In the genomic region with DNA sequence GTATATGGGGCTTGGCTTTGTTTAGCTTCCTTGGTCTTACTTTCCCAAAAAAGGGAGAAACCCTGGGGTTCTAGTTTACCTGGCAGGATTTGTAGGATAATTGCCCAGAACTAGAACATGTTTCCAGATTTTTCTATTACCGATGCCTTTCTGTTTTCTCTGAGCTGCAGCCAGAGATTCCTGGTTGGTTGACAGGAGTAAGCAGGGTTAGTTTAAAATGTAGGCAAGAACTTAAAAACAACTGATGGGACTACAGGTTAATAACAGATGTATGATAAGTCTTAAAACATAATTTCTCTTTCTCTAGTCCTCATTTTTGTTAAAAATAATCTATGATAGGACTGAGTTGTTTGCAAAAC, we compare ENCODE assay signal across 12 cellular contexts. TPM values are rescaled to one million over a fixed set of nuclear protein-coding genes. Genes with fewer than 3 reads are reported as not detected.
DNase-seq lines count a peak whose midpoint lies in the region; ATAC-seq, FAIRE-seq and TF ChIP-seq lines count a peak whose summit lies in the region.
"Had no signal": no experiment of that assay in that cellular context is flagged by ENCODE, and none has a peak within 500 bp of the region (broad histone marks: within the 10 kb centered on the region; RNA-seq: fewer than 3 reads in every experiment).

No MANE protein-coding gene starts in this region.

- POLR2A ChIA-PET in HepG2 (lab: Yijun Ruan, JAX), result no interaction called here
- POLR2A ChIA-PET in activated CD8-positive, alpha-beta T cell treated with anti-CD3 and anti-CD28 coated beads, Interleukin-2, amount 10 ng/mL, durations not matched to agents 7 days and 5 days (lab: Charles Lee), result no interaction called here

- intact Hi-C loops in HepG2 (cut with micrococcal nuclease; ENCODE audit: unreplicated experiment) (no loop called here), CD14-positive monocyte (cut with micrococcal nuclease) (loop anchor here in 1 of 2 donors (10.0 kb wide), 1 partner anchor 46 kb away; a partner anchor contains a TSS)

- H3K9me3 Mint-ChIP-seq in activated CD8-positive, alpha-beta T cell treated with anti-CD3 and anti-CD28 coated beads, Interleukin-2, amount 10 ng/mL, durations not matched to agents 7 days and 5 days (ENCODE audit: insufficient read depth), result no peaks in the 10 kb centered on the region
- no peaks in the 10 kb centered on the region for H3K9me3 Mint-ChIP-seq in CD14-positive monocyte

- TF ChIP-seq RAD21 in liver (IDR thresholded peaks at IDR 0.05) (no peak), HepG2 (CRISPR knock-in tag; IDR thresholded peaks at IDR 0.05) (no peak)

- in situ Hi-C loops in HepG2 (cut with HindIII; ENCODE audit: extremely low pct_ligation_motif_present, low pct_unique_long_range_greater_than_20kb), result no loop called here

- FAIRE-seq in HepG2 (lab: Jason Lieb, UNC), result no peak
- FAIRE-seq: keratinocyte, small intestine had no signal

- H2AK5ac ChIP-seq in trophoblast cell (ENCODE audit: low read length), result no peak overlapping the region

- no peak overlapping the region for H3K4me2 ChIP-seq in HepG2 (ENCODE audit: low read depth, low read length)
- peak overlapping the region; percentile 30 for H3K4me2 ChIP-seq in fibroblast of lung (ENCODE audit: extremely low read depth, insufficient read depth, low read length)
- no peak overlapping the region for H3K4me2 ChIP-seq in trophoblast cell (ENCODE audit: low read length)

- H4K20me1 ChIP-seq in HepG2 (ENCODE audit: insufficient read depth, low read length) (no peaks in the 10 kb centered on the region), fibroblast of lung (ENCODE audit: control insufficient read depth, extremely low read depth, insufficient read depth, low read length) (no peaks in the 10 kb centered on the region)

- H3K36me3 Mint-ChIP-seq in activated CD8-positive, alpha-beta T cell treated with anti-CD3 and anti-CD28 coated beads, Interleukin-2, amount 10 ng/mL, durations not matched to agents 7 days and 5 days (ENCODE audit: low read depth), result peaks cover 12% of the 10 kb centered on the region
- H3K36me3 Mint-ChIP-seq in CD14-positive monocyte, result peaks cover 46 to 47% of the 10 kb centered on the region in 2 donors

- no peak overlapping the region for H4K8ac ChIP-seq in trophoblast cell (ENCODE audit: low read depth, low read length)

- no peak overlapping the region for H3K4ac ChIP-seq in trophoblast cell (ENCODE audit: low read depth, low read length)

- H3K14ac ChIP-seq in trophoblast cell (ENCODE audit: low read length), result peak overlapping the region; percentile 59

- TF ChIP-seq EP300 in HepG2 (IDR thresholded peaks at IDR 0.05; ENCODE audit: low read depth in 2 of 2, low read length in 2 of 2) (no peak), HepG2 (CRISPR knock-in tag; IDR thresholded peaks at IDR 0.05; ENCODE audit: borderline replicate concordance) (no peak)

- no peaks in the 10 kb centered on the region for H3K27me3 Mint-ChIP-seq in activated CD8-positive, alpha-beta T cell treated with anti-CD3 and anti-CD28 coated beads, Interleukin-2, amount 10 ng/mL, durations not matched to agents 7 days and 5 days (ENCODE audit: low read depth)
- no peaks in the 10 kb centered on the region for H3K27me3 Mint-ChIP-seq in CD14-positive monocyte (ENCODE audit: low read depth in 3 of 3)

- no peak overlapping the region for H3K27ac Mint-ChIP-seq in activated CD8-positive, alpha-beta T cell treated with anti-CD3 and anti-CD28 coated beads, Interleukin-2, amount 10 ng/mL, durations not matched to agents 7 days and 5 days
- peak overlapping the region in 1 of 7 donors; percentile 10 for H3K27ac Mint-ChIP-seq in CD14-positive monocyte

- CTCF ChIA-PET in HepG2 (lab: Yijun Ruan, JAX; ENCODE audit: low intra/inter-chr PET ratio, low total read pairs), result no interaction called here
- CTCF ChIA-PET in activated CD8-positive, alpha-beta T cell treated with anti-CD3 and anti-CD28 coated beads, Interleukin-2, amount 10 ng/mL, durations not matched to agents 7 days and 5 days (lab: Charles Lee), result interaction anchor here (0.8 to 3.1 kb wide), 7 partner anchors 9 to 225 kb away, joined by 3 to 20 read pairs (median 4); no protein-coding TSS in a partner anchor

- no peaks in the 10 kb centered on the region for H3K79me2 ChIP-seq in HepG2 (ENCODE audit: insufficient read depth, low read length)
- no peaks in the 10 kb centered on the region for H3K79me2 ChIP-seq in fibroblast of lung (ENCODE audit: control insufficient read depth, insufficient read depth, low read length)
- peaks cover 2% of the 10 kb centered on the region for H3K79me2 ChIP-seq in trophoblast cell (ENCODE audit: control insufficient read depth, insufficient read depth, low read length, poor library complexity)

- H3K9me3 ChIP-seq in liver (ENCODE audit: control insufficient read depth in 4 of 4, low read length in 3 of 4) (no peaks in the 10 kb centered on the region), HepG2 (ENCODE audit: low read length) (no peaks in the 10 kb centered on the region), fibroblast of lung (ENCODE audit: control insufficient read depth, insufficient read depth, low read depth, low read length) (no peaks in the 10 kb centered on the region), trophoblast cell (ENCODE audit: insufficient read depth, low read depth, low read length) (no peaks in the 10 kb centered on the region)

- DNase-seq in HepG2 (ENCODE audit: low spot score) (no peak), fibroblast of lung (ENCODE audit: low read depth in 2 of 2) (no peak), trophoblast cell (no peak), GM19238 (ENCODE audit: insufficient read length, low spot score) (no peak), CD14-positive monocyte (ENCODE audit: low spot score) (no peak)
- DNase-seq in activated CD8-positive, alpha-beta T cell treated with anti-CD3 and anti-CD28 coated beads, Interleukin-2, amount 10 ng/mL, durations not matched to agents 7 days and 5 days, result no peak
- DNase-seq: HCEC 1CT, small intestine, T-helper 2 cell had no signal

- ATAC-seq in HepG2 (no peak), HG02588 (IDR thresholded peaks at IDR 0.05; ENCODE audit: unreplicated experiment) (no peak)
- ATAC-seq in activated CD8-positive, alpha-beta T cell treated with anti-CD3 and anti-CD28 coated beads, Interleukin-2, amount 10 ng/mL, durations not matched to agents 7 days and 5 days, result no peak

- peak overlapping the region; percentile 82 for H2BK12ac ChIP-seq in trophoblast cell (ENCODE audit: low read length)

- H3K36me3 ChIP-seq in liver (ENCODE audit: control insufficient read depth in 4 of 4, insufficient read depth in 3 of 4, low read depth in 1 of 4, low read length in 3 of 4) (peaks cover 0 to 10% (median 2%) of the 10 kb centered on the region in 4 donors), HepG2 (replicated peaks in 1 of 2; ENCODE audit: control insufficient read depth in 1 of 2, insufficient read depth in 2 of 2, low read length in 2 of 2) (peaks cover 14 to 59% of the 10 kb centered on the region in 2 experiments), fibroblast of lung (ENCODE audit: control insufficient read depth, insufficient read depth, low read length) (no peaks in the 10 kb centered on the region), trophoblast cell (ENCODE audit: control insufficient read depth in 1 of 2, insufficient read depth in 2 of 2, low read length in 2 of 2) (peaks cover 0 to 4% of the 10 kb centered on the region in 2 experiments)

- H3K4me1 Mint-ChIP-seq in activated CD8-positive, alpha-beta T cell treated with anti-CD3 and anti-CD28 coated beads, Interleukin-2, amount 10 ng/mL, durations not matched to agents 7 days and 5 days (ENCODE audit: low read depth), result peaks cover 21% of the 10 kb centered on the region
- peaks cover 11% of the 10 kb centered on the region for H3K4me1 Mint-ChIP-seq in CD14-positive monocyte

- H3K4me3 ChIP-seq in liver (ENCODE audit: low read depth in 1 of 3, low read length in 3 of 3) (no peak overlapping the region), HepG2 (replicated peaks in 1 of 3; ENCODE audit: insufficient read depth in 1 of 3, low read depth in 2 of 3, low read length in 3 of 3) (no peak overlapping the region), fibroblast of lung (replicated peaks in 1 of 4; ENCODE audit: control extremely low read depth in 1 of 4, insufficient read depth in 1 of 4, low read depth in 3 of 4, low read length in 4 of 4) (peak overlapping the region in 1 of 4 experiments; percentile 19), trophoblast cell (ENCODE audit: low read depth, low read length) (no peak overlapping the region)

- no TSS peak for BruUV-seq in HepG2 (replicated peaks; lab: Mats Ljungman, UMichigan)

- H3K4me3 Mint-ChIP-seq in activated CD8-positive, alpha-beta T cell treated with anti-CD3 and anti-CD28 coated beads, Interleukin-2, amount 10 ng/mL, durations not matched to agents 7 days and 5 days, result no peak overlapping the region
- H3K4me3 Mint-ChIP-seq in CD14-positive monocyte, result no peak overlapping the region

- peaks cover 13% of the 10 kb centered on the region for H3K79me1 ChIP-seq in trophoblast cell (ENCODE audit: low read length)

- peak overlapping the region; percentile 95 for H2BK5ac ChIP-seq in trophoblast cell (ENCODE audit: low read depth, low read length, poor library complexity)

- H3K4me1 ChIP-seq in liver (ENCODE audit: control insufficient read depth in 4 of 4, insufficient read depth in 4 of 4, low read length in 3 of 4), result peaks cover 0 to 23% (median 6%) of the 10 kb centered on the region in 4 donors
- H3K4me1 ChIP-seq in HepG2 (ENCODE audit: insufficient read depth, low read length), result peaks cover 35% of the 10 kb centered on the region
- peaks cover 6% of the 10 kb centered on the region for H3K4me1 ChIP-seq in fibroblast of lung (ENCODE audit: control insufficient read depth, extremely low read depth, insufficient read depth, low read length)
- H3K4me1 ChIP-seq in trophoblast cell (ENCODE audit: control insufficient read depth in 1 of 2, insufficient read depth in 2 of 2, low read length in 2 of 2), result peaks cover 4 to 13% of the 10 kb centered on the region in 2 experiments

- no peak for TF ChIP-seq POLR2A in HepG2 (IDR thresholded peaks at IDR 0.05; ENCODE audit: insufficient read depth in 1 of 2, low read depth in 2 of 2, low read length in 2 of 2)

- H4K12ac ChIP-seq in trophoblast cell (ENCODE audit: low read depth, low read length), result no peak overlapping the region

- no peak overlapping the region for H3K23ac ChIP-seq in trophoblast cell (ENCODE audit: low read length)

- WGBS in liver, result 45% methylated on average over 1 of the region's 1 CpG
- 97% methylated on average over 1 of the region's 1 CpG for WGBS in HepG2 (ENCODE audit: low lambda C conversion rate)
- no CpG with 5 or more reads among the region's 1 CpG for WGBS in trophoblast cell (ENCODE audit: extremely low coverage, insufficient coverage, insufficient read length)

- H3K9ac ChIP-seq in liver (ENCODE audit: low read depth in 1 of 2, low read length in 2 of 2), result peak overlapping the region in 1 of 2 donors; percentile 10
- no peak overlapping the region for H3K9ac ChIP-seq in HepG2 (ENCODE audit: insufficient read depth, low read depth, low read length)
- no peak overlapping the region for H3K9ac ChIP-seq in fibroblast of lung (ENCODE audit: insufficient read depth, low read length)
- H3K9ac ChIP-seq in trophoblast cell (ENCODE audit: low read length), result no peak overlapping the region

- H3K27me3 ChIP-seq in liver (ENCODE audit: control insufficient read depth in 4 of 4, insufficient read depth in 4 of 4, low read length in 3 of 4), result no peaks in the 10 kb centered on the region
- no peaks in the 10 kb centered on the region for H3K27me3 ChIP-seq in HepG2 (ENCODE audit: control insufficient read depth in 1 of 2, insufficient read depth in 2 of 2, low read length in 2 of 2)
- H3K27me3 ChIP-seq in fibroblast of lung (ENCODE audit: control insufficient read depth, insufficient read depth, low read length), result no peaks in the 10 kb centered on the region
- no peaks in the 10 kb centered on the region for H3K27me3 ChIP-seq in trophoblast cell (ENCODE audit: insufficient read depth, low read length)

- TF ChIP-seq CTCF in liver (IDR thresholded peaks at IDR 0.05; ENCODE audit: low read depth, low read length, missing input control) (no peak), HepG2 (CRISPR knock-in tag; IDR thresholded peaks at IDR 0.05) (no peak), fibroblast of lung (conservative IDR thresholded peaks at IDR 0.05 in 1 of 2, IDR thresholded peaks at IDR 0.05 in 1 of 2; ENCODE audit: low read depth in 1 of 2, low read length in 2 of 2) (no peak), CD14-positive monocyte (IDR thresholded peaks at IDR 0.05) (no peak)

- H3K27ac ChIP-seq in liver (ENCODE audit: low read depth in 1 of 2, low read length in 2 of 2), result peak overlapping the region; percentile 17 to 44
- no peak overlapping the region for H3K27ac ChIP-seq in HepG2 (ENCODE audit: extremely low read length, insufficient read depth, low read length)
- H3K27ac ChIP-seq in fibroblast of lung (ENCODE audit: insufficient read depth, low read length), result peak overlapping the region; percentile 75
- H3K27ac ChIP-seq in trophoblast cell (ENCODE audit: low read depth, low read length), result peak overlapping the region; percentile 93

- H2AFZ ChIP-seq in HepG2 (ENCODE audit: low read length) (no peak overlapping the region), fibroblast of lung (ENCODE audit: low read length) (no peak overlapping the region), trophoblast cell (ENCODE audit: insufficient read depth, low read length, poor library complexity) (no peak overlapping the region)

- H3K18ac ChIP-seq in trophoblast cell (ENCODE audit: low read length), result no peak overlapping the region

- peak overlapping the region; percentile 94 for H4K91ac ChIP-seq in trophoblast cell (ENCODE audit: low read depth, low read length)

- H2BK120ac ChIP-seq in trophoblast cell (ENCODE audit: insufficient read depth, low read length, poor library complexity), result peak overlapping the region; percentile 68

RNA-seq across cellular contexts. Expression of a gene that starts 38.9 kb away (rescaled TPM):
- total RNA-seq in liver (10 to 100 TPM in 1 of 2 donors, 1 to 10 TPM in 1; 7.7 to 11.2 TPM), HepG2 (2016; rRNA removed; fragmentation: Illumina TruSeq; extraction: Trizol) (18.7 and 24.0 TPM in 2 replicates), fibroblast of lung (7.7 and 9.1 TPM in 2 replicates)
- polyA plus RNA-seq in liver (1 to 10 TPM; 5.0 to 6.3 TPM), HepG2 (2011; rRNA removed) (13.3 and 24.0 TPM in 2 replicates), fibroblast of lung (7.6 and 12.4 TPM in 2 replicates), CD14-positive monocyte (10 to 100 TPM in 1 of 2 donors, 1 to 10 TPM in 1; 9.4 to 15.1 TPM)
- 4.9 and 5.0 TPM in 2 replicates for total RNA-seq in HepG2 (2016; cell fraction: cytosol; rRNA removed; fragmentation: Illumina TruSeq; extraction: Trizol; ENCODE audit: low read depth)
- total RNA-seq in HepG2 (2016; cell fraction: insoluble cytoplasmic fraction; rRNA removed; fragmentation: Illumina TruSeq; extraction: Trizol), result 19.7 and 21.7 TPM in 2 replicates
- 16.6 and 19.2 TPM in 2 replicates for total RNA-seq in HepG2 (2016; cell fraction: membrane; rRNA removed; fragmentation: Illumina TruSeq; extraction: Trizol)
- 19.6 and 26.0 TPM in 2 replicates for total RNA-seq in HepG2 (2016; cell fraction: nucleus; rRNA removed; fragmentation: Illumina TruSeq; extraction: Trizol)
- 6.6 and 11.0 TPM in 2 replicates for polyA plus RNA-seq in HepG2 (2011; cell fraction: cytosol; rRNA removed)
- 6.5 and 10.4 TPM in 2 replicates for polyA plus RNA-seq in HepG2 (2011; cell fraction: nucleus; rRNA removed)
- polyA plus RNA-seq in HepG2 (2012), result 13.2 and 20.8 TPM in 2 replicates
- polyA plus RNA-seq in HepG2 (2016; cell fraction: cytosol; fragmentation: Illumina TruSeq; extraction: Trizol; ENCODE audit: low read depth), result 3.7 and 4.0 TPM in 2 replicates
- polyA plus RNA-seq in HepG2 (2016; cell fraction: insoluble cytoplasmic fraction; fragmentation: Illumina TruSeq; extraction: Trizol; ENCODE audit: low read depth), result 28.8 and 30.2 TPM in 2 replicates
- 15.5 and 15.6 TPM in 2 replicates for polyA plus RNA-seq in HepG2 (2016; cell fraction: membrane; fragmentation: Illumina TruSeq; extraction: Trizol; ENCODE audit: low read depth)
- 30.9 and 40.5 TPM in 2 replicates for polyA plus RNA-seq in HepG2 (2016; cell fraction: nucleus; fragmentation: Illumina TruSeq; extraction: Trizol; ENCODE audit: insufficient read depth, low read depth)
- polyA minus RNA-seq in HepG2 (2011; rRNA and poly(A)+ RNA removed; ENCODE audit: low replicate concordance), result 3.9 and 9.7 TPM in 2 replicates
- 10.1 and 12.1 TPM in 2 replicates for polyA minus RNA-seq in HepG2 (2011; cell fraction: cytosol; rRNA and poly(A)+ RNA removed)
- polyA minus RNA-seq in HepG2 (2011; cell fraction: nucleus; rRNA and poly(A)+ RNA removed), result 15.8 and 18.9 TPM in 2 replicates
- polyA plus RNA-seq in fibroblast of lung (2012), result 5.7 and 7.6 TPM in 2 replicates
- 0.15 and 0.67 TPM in 2 replicates for polyA minus RNA-seq in fibroblast of lung (ENCODE audit: low replicate concordance)
- polyA plus RNA-seq in trophoblast cell (2013), result 13.3 and 13.7 TPM in 2 replicates
- 10 to 100 TPM; 25.4 to 31.6 TPM for total RNA-seq in activated CD8-positive, alpha-beta T cell treated with anti-CD3 and anti-CD28 coated beads, Interleukin-2, amount 10 ng/mL, durations not matched to agents 7 days and 5 days

RNA-seq across cellular contexts. Expression of a gene that starts 48.6 kb away (rescaled TPM):
- total RNA-seq in liver, result 10 to 100 TPM; 17.6 to 48.9 TPM
- 100 to 1,000 TPM in 1 of 2 donors, 10 to 100 TPM in 1; 69.9 to 135 TPM for polyA plus RNA-seq in liver
- 155 and 237 TPM in 2 replicates for total RNA-seq in HepG2 (2016; rRNA removed; fragmentation: Illumina TruSeq; extraction: Trizol)
- total RNA-seq in HepG2 (2016; cell fraction: cytosol; rRNA removed; fragmentation: Illumina TruSeq; extraction: Trizol; ENCODE audit: low read depth), result 17.9 and 22.8 TPM in 2 replicates
- total RNA-seq in HepG2 (2016; cell fraction: insoluble cytoplasmic fraction; rRNA removed; fragmentation: Illumina TruSeq; extraction: Trizol), result 161 and 233 TPM in 2 replicates
- total RNA-seq in HepG2 (2016; cell fraction: membrane; rRNA removed; fragmentation: Illumina TruSeq; extraction: Trizol), result 40.1 and 41.9 TPM in 2 replicates
- total RNA-seq in HepG2 (2016; cell fraction: nucleus; rRNA removed; fragmentation: Illumina TruSeq; extraction: Trizol), result 65.6 and 74.7 TPM in 2 replicates
- 147 and 168 TPM in 2 replicates for polyA plus RNA-seq in HepG2 (2011; rRNA removed)
- polyA plus RNA-seq in HepG2 (2011; cell fraction: cytosol; rRNA removed), result 87.5 and 190 TPM in 2 replicates
- 143 and 171 TPM in 2 replicates for polyA plus RNA-seq in HepG2 (2011; cell fraction: nucleus; rRNA removed)
- 61.9 and 99.0 TPM in 2 replicates for polyA plus RNA-seq in HepG2 (2012)
- 31.6 and 32.5 TPM in 2 replicates for polyA plus RNA-seq in HepG2 (2016; cell fraction: cytosol; fragmentation: Illumina TruSeq; extraction: Trizol; ENCODE audit: low read depth)
- polyA plus RNA-seq in HepG2 (2016; cell fraction: insoluble cytoplasmic fraction; fragmentation: Illumina TruSeq; extraction: Trizol; ENCODE audit: low read depth), result 346 and 367 TPM in 2 replicates
- 39.4 and 42.7 TPM in 2 replicates for polyA plus RNA-seq in HepG2 (2016; cell fraction: membrane; fragmentation: Illumina TruSeq; extraction: Trizol; ENCODE audit: low read depth)
- polyA plus RNA-seq in HepG2 (2016; cell fraction: nucleus; fragmentation: Illumina TruSeq; extraction: Trizol; ENCODE audit: insufficient read depth, low read depth), result 146 and 162 TPM in 2 replicates
- 48.3 and 195 TPM in 2 replicates for polyA minus RNA-seq in HepG2 (2011; rRNA and poly(A)+ RNA removed; ENCODE audit: low replicate concordance)
- 90.7 and 108 TPM in 2 replicates for polyA minus RNA-seq in HepG2 (2011; cell fraction: cytosol; rRNA and poly(A)+ RNA removed)
- 70.5 and 74.0 TPM in 2 replicates for polyA minus RNA-seq in HepG2 (2011; cell fraction: nucleus; rRNA and poly(A)+ RNA removed)
- total RNA-seq in fibroblast of lung, result 106 and 114 TPM in 2 replicates
- polyA plus RNA-seq in fibroblast of lung, result 98.4 and 106 TPM in 2 replicates
- polyA plus RNA-seq in fibroblast of lung (2012), result 162 and 163 TPM in 2 replicates
- polyA minus RNA-seq in fibroblast of lung (ENCODE audit: low replicate concordance), result 148 and 171 TPM in 2 replicates
- 68.4 and 70.7 TPM in 2 replicates for polyA plus RNA-seq in trophoblast cell (2013)
- total RNA-seq in activated CD8-positive, alpha-beta T cell treated with anti-CD3 and anti-CD28 coated beads, Interleukin-2, amount 10 ng/mL, durations not matched to agents 7 days and 5 days, result 10 to 100 TPM; 53.5 to 59.5 TPM
- polyA plus RNA-seq in CD14-positive monocyte, result 10 to 100 TPM; 64.7 to 95.7 TPM
